ENCODE assay signal across 8 cellular contexts in the genomic region with DNA sequence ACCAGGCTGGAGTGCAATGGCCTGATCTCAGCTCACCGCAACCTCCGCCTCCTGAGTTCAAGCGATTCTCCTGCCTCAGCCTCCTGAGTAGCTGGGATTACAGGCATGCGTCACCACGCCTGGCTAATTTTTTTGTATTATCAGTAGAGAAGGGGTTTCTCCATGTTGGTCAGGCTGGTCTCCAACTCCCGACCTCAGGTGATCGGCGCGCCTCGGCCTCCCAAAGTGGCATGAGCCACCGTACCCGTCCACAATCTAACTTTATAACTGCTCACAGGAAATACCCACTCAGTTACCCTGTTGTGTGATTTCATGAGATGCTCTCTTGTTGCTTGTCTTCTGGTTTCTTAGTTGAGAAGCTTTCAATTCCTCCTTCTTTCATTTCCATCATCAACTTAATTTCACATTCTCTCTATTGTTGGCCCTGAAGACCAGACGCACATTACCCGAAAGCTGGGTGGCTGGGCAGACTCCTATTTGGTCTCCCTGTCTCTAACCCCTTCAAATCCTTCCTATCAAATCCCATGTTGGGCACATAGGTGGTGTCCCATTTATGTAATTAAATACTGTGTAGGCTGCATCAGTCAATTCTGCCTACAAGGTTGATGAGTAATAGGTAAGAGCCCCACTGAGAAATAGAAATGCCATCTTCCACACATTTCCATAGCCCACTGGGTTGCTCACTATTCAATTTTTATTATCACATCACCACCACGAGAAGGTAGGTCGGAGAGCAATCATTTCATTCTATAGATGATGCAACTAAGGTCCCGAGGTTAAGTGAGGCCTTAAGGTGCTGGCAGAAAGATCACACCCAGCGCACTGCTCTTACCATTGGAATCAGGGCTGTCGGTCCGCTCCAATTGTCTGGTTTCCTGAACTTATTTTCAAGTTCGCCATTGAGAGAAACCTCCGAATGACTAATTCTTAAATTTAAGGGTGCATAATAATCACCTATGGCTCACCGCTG. TPM values are rescaled to one million over a fixed set of nuclear protein-coding genes. Genes with fewer than 3 reads are reported as not detected.
DNase-seq lines count a peak whose midpoint lies in the region; ATAC-seq and TF ChIP-seq lines count a peak whose summit lies in the region.

No MANE protein-coding gene starts in this region.

- peak overlapping the region; percentile 87 for H3K9ac ChIP-seq in iPS-20b (ENCODE audit: low read depth, low read length)

- peaks cover 17% of the 10 kb centered on the region for H3K4me1 Mint-ChIP-seq in HFFc6 (ENCODE audit: low read depth)

- no peak for ATAC-seq in HG02759 (IDR thresholded peaks at IDR 0.05; ENCODE audit: unreplicated experiment)

- POLR2A ChIA-PET in GM10248 (lab: Yijun Ruan, JAX) = interaction anchor here (0.6 to 1.5 kb wide), 4 partner anchors 11 to 53 kb away, joined by 3 to 5 read pairs (median 4); no protein-coding TSS in a partner anchor

- peaks cover 49% of the 10 kb centered on the region for H3K36me3 ChIP-seq in iPS-20b (ENCODE audit: insufficient read depth, low read depth, low read length)

- H3K4me3 ChIP-seq in AG09309 (ENCODE audit: control insufficient read depth, low read depth, low read length) (peak overlapping the region; percentile 45), iPS-20b (ENCODE audit: low read length) (peak overlapping the region; percentile 86)

- no peak for TF ChIP-seq CTCF in AG09309 (IDR thresholded peaks at IDR 0.05; ENCODE audit: control insufficient read depth, insufficient read depth, low read depth, low read length, missing control alignments)
- no peak for TF ChIP-seq CTCF in HFFc6 (IDR thresholded peaks at IDR 0.05)
- no peak for TF ChIP-seq CTCF in GM10248 (IDR thresholded peaks at IDR 0.05; ENCODE audit: control extremely low read depth, extremely low read depth, low read depth, missing control alignments)

- peaks cover 48% of the 10 kb centered on the region for H3K36me3 Mint-ChIP-seq in HFFc6 (ENCODE audit: low read depth)

- no peaks in the 10 kb centered on the region for H3K4me1 ChIP-seq in iPS-20b (ENCODE audit: insufficient read depth, low read length)

- no peaks in the 10 kb centered on the region for H3K27me3 Mint-ChIP-seq in HFFc6 (ENCODE audit: insufficient read depth)

- CTCF ChIA-PET in GM10248 (lab: Yijun Ruan, JAX) = interaction anchor here (1.3 to 6.0 kb wide), 4 partner anchors 9 to 24 kb away, joined by 3 to 41 read pairs (median 16); a partner anchor contains a TSS

- H3K4me3 Mint-ChIP-seq in HFFc6 = no peak overlapping the region

- no peaks in the 10 kb centered on the region for H3K27me3 ChIP-seq in iPS-20b (ENCODE audit: insufficient read depth, low read length)

- peak overlapping the region; percentile 32 for H3K27ac ChIP-seq in iPS-20b (ENCODE audit: low read length)

- H3K9me3 Mint-ChIP-seq in HFFc6 = no peaks in the 10 kb centered on the region

- no peaks in the 10 kb centered on the region for H3K9me3 ChIP-seq in iPS-20b (ENCODE audit: insufficient read depth, low read depth, low read length)

- DNase-seq in AG09309 (ENCODE audit: low read depth) (no peak), HFFc6 (no peak), NCI-H446 (lab: John Stamatoyannopoulos, UW) (no peak), GM10248 (ENCODE audit: extremely low spot score) (no peak)
- DNase-seq in activated naive CD4-positive, alpha-beta T cell treated with anti-CD3 and anti-CD28 coated beads, Interleukin-2, amount 50 U/mL, for 16 hours = peak; percentile 43
- DNase-seq in stimulated activated CD4-positive, alpha-beta T cell treated with anti-CD3 and anti-CD28 coated beads, TNF-alpha, amount 100 ng/mL, for 24 hours (ENCODE audit: low read depth in 3 of 3) = peak in 2 of 3 experiments; percentile 35 to 38

- 0 out of 2 replicates have a peak overlapping the region, but pooled peaks have one; percentile 35 for H3K27ac Mint-ChIP-seq in HFFc6

RNA-seq across cellular contexts. Expression of a gene that starts 1.0 kb away (rescaled TPM):
- 10 to 100 TPM in 4 of 6 experiments, 1 to 10 TPM in 2; 2.5 to 15.0 (median 12.3) TPM for total RNA-seq in HFFc6 (2021; fragmentation: NEBNext Ultra II Directional; extraction: Animal tissue kit (Norgen Biotek cat#: 25700))

RNA-seq across cellular contexts. Expression of a gene that starts 13.3 kb away (rescaled TPM):
- total RNA-seq in HFFc6 (2021; fragmentation: NEBNext Ultra II Directional; extraction: Animal tissue kit (Norgen Biotek cat#: 25700)) = 100 to 1,000 TPM; 213 to 242 (median 224) TPM

RNA-seq across cellular contexts. Expression of a gene that starts 35.8 kb away (rescaled TPM):
- total RNA-seq in HFFc6 (2021; fragmentation: NEBNext Ultra II Directional; extraction: Animal tissue kit (Norgen Biotek cat#: 25700)) = under 1 TPM in 1 of 6 experiments, not detected in 5; 0.14 TPM

Comparison
In these comparisons a context has a peak if more than half of its experiments do, and no peak if none do; other contexts are left out.
1. DNase-seq: peak in activated naive CD4-positive, alpha-beta T cell treated with anti-CD3 and anti-CD28 coated beads, Interleukin-2, amount 50 U/mL, for 16 hours (single experiment) and stimulated activated CD4-positive, alpha-beta T cell treated with anti-CD3 and anti-CD28 coated beads, TNF-alpha, amount 100 ng/mL, for 24 hours (2 of 3); none in AG09309 (single experiment), HFFc6 (single experiment), NCI-H446 (0 of 2) and GM10248 (single experiment).